In the genomic region with DNA sequence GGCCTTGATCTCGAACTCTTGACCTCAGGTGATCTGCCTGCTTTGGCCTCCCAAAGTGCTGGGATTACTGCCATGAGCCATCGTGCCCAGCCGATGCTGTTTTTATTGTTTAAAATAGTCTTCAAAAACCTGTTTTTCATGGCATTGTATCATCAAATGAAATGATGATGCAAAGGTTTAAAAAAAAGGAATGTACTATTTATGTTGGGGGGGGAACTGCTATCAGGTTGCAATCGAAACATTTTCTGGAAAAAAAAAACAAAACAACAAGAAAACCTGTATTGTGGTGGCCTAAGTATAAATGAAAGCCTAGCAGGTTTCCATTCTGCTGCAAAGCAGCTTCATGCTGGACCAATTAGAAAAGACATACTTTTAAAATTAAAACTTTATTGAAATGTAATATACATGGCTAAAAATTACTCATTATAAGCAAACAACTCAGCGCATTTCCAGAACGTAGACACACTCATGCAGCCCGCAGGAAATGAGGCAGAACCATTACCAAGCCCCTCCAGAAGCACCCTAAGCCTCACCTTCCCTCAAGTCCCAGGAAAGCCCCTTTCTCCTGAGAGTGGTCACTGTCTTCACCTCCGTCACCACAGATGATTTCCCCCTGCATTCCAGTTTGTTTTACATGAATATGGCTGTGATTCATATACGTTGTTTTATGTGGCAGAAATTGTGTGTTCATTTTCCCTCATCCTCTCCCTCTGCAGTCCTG, we compare ENCODE assay signal across 1 cellular context.
TF ChIP-seq lines count a peak whose summit lies in the region.

No MANE protein-coding gene starts in this region.

TF ChIP-seq in GM12878, 131 proteins besides CTCF, POLR2A, EP300 and RAD21 (continued from another document and continues in another):
- TF ChIP-seq, protein P1, sequence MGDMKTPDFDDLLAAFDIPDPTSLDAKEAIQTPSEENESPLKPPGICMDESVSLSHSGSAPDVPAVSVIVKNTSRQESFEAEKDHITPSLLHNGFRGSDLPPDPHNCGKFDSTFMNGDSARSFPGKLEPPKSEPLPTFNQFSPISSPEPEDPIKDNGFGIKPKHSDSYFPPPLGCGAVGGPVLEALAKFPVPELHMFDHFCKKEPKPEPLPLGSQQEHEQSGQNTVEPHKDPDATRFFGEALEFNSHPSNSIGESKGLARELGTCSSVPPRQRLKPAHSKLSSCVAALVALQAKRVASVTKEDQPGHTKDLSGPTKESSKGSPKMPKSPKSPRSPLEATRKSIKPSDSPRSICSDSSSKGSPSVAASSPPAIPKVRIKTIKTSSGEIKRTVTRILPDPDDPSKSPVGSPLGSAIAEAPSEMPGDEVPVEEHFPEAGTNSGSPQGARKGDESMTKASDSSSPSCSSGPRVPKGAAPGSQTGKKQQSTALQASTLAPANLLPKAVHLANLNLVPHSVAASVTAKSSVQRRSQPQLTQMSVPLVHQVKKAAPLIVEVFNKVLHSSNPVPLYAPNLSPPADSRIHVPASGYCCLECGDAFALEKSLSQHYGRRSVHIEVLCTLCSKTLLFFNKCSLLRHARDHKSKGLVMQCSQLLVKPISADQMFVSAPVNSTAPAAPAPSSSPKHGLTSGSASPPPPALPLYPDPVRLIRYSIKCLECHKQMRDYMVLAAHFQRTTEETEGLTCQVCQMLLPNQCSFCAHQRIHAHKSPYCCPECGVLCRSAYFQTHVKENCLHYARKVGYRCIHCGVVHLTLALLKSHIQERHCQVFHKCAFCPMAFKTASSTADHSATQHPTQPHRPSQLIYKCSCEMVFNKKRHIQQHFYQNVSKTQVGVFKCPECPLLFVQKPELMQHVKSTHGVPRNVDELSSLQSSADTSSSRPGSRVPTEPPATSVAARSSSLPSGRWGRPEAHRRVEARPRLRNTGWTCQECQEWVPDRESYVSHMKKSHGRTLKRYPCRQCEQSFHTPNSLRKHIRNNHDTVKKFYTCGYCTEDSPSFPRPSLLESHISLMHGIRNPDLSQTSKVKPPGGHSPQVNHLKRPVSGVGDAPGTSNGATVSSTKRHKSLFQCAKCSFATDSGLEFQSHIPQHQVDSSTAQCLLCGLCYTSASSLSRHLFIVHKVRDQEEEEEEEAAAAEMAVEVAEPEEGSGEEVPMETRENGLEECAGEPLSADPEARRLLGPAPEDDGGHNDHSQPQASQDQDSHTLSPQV (IDR thresholded peaks at IDR 0.05): no peak
- TF ChIP-seq, protein P2, sequence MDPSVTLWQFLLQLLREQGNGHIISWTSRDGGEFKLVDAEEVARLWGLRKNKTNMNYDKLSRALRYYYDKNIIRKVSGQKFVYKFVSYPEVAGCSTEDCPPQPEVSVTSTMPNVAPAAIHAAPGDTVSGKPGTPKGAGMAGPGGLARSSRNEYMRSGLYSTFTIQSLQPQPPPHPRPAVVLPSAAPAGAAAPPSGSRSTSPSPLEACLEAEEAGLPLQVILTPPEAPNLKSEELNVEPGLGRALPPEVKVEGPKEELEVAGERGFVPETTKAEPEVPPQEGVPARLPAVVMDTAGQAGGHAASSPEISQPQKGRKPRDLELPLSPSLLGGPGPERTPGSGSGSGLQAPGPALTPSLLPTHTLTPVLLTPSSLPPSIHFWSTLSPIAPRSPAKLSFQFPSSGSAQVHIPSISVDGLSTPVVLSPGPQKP (IDR thresholded peaks at IDR 0.05; ENCODE audit: low read depth, low read length): no peak
- TF ChIP-seq CEBPB (IDR thresholded peaks at IDR 0.05; ENCODE audit: borderline replicate concordance in 1 of 2, low read depth in 2 of 2, low read length in 2 of 2) (no peak), EGR1 (IDR thresholded peaks at IDR 0.05; ENCODE audit: borderline replicate concordance in 1 of 2, low read depth in 2 of 2, low read length in 2 of 2) (no peak), KLF5 (IDR thresholded peaks at IDR 0.05; ENCODE audit: partially characterized antibody) (no peak), ZSCAN29 (IDR thresholded peaks at IDR 0.05) (no peak), SP1 (IDR thresholded peaks at IDR 0.05; ENCODE audit: low read depth, low read length) (no peak), HCFC1 (IDR thresholded peaks at IDR 0.05; ENCODE audit: low read length) (no peak), SREBF2 (IDR thresholded peaks at IDR 0.05; ENCODE audit: low read length) (no peak), ZNF622 (IDR thresholded peaks at IDR 0.05) (no peak), TCF3 (IDR thresholded peaks at IDR 0.05; ENCODE audit: borderline replicate concordance, insufficient read depth, low read depth, low read length) (no peak), NR2C1 (IDR thresholded peaks at IDR 0.05) (no peak), SUZ12 (IDR thresholded peaks at IDR 0.05; ENCODE audit: unreplicated experiment) (no peak), ZZZ3 (IDR thresholded peaks at IDR 0.05; ENCODE audit: control insufficient read depth, insufficient read length, low read depth) (no peak), RBBP5 (conservative IDR thresholded peaks at IDR 0.05) (no peak), ZNF24 (IDR thresholded peaks at IDR 0.05) (no peak), ZNF207 (IDR thresholded peaks at IDR 0.05; ENCODE audit: borderline replicate concordance) (no peak), KAT2A (conservative IDR thresholded peaks at IDR 0.05; ENCODE audit: control insufficient read depth, low read depth, low read length) (no peak), ASH2L (IDR thresholded peaks at IDR 0.05; ENCODE audit: borderline replicate concordance, low read depth) (no peak), IRF4 (IDR thresholded peaks at IDR 0.05; ENCODE audit: low read depth, low read length) (no peak), MEF2A (IDR thresholded peaks at IDR 0.05; ENCODE audit: insufficient read depth, low read depth, low read length) (no peak), CHD1 (IDR thresholded peaks at IDR 0.05; ENCODE audit: low read depth, low read length) (no peak), BACH1 (IDR thresholded peaks at IDR 0.05; ENCODE audit: borderline replicate concordance) (no peak), NBN (IDR thresholded peaks at IDR 0.05) (peak; percentile 31; the same call in 1 of the 2 replicates), NR2C2 (IDR thresholded peaks at IDR 0.05; ENCODE audit: borderline replicate concordance, control insufficient read depth, insufficient read length, low read depth) (no peak), POLR2AphosphoS5 (IDR thresholded peaks at IDR 0.05; ENCODE audit: low read length) (no peak), TCF12 (IDR thresholded peaks at IDR 0.05; ENCODE audit: low read depth, low read length) (no peak), ZNF384 (IDR thresholded peaks at IDR 0.05; ENCODE audit: borderline replicate concordance, low read depth, low read length) (no peak), RUNX3 (IDR thresholded peaks at IDR 0.05; ENCODE audit: low read length) (peak; percentile 88), GATAD2B (conservative IDR thresholded peaks at IDR 0.05; ENCODE audit: low read depth) (no peak), ATF7 (IDR thresholded peaks at IDR 0.05; ENCODE audit: low read depth) (peak; percentile 48; the same call in 1 of the 2 replicates)
- TF ChIP-seq, protein P3, sequence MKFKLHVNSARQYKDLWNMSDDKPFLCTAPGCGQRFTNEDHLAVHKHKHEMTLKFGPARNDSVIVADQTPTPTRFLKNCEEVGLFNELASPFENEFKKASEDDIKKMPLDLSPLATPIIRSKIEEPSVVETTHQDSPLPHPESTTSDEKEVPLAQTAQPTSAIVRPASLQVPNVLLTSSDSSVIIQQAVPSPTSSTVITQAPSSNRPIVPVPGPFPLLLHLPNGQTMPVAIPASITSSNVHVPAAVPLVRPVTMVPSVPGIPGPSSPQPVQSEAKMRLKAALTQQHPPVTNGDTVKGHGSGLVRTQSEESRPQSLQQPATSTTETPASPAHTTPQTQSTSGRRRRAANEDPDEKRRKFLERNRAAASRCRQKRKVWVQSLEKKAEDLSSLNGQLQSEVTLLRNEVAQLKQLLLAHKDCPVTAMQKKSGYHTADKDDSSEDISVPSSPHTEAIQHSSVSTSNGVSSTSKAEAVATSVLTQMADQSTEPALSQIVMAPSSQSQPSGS (IDR thresholded peaks at IDR 0.05; ENCODE audit: low read length): no peak
- TF ChIP-seq, protein P4, sequence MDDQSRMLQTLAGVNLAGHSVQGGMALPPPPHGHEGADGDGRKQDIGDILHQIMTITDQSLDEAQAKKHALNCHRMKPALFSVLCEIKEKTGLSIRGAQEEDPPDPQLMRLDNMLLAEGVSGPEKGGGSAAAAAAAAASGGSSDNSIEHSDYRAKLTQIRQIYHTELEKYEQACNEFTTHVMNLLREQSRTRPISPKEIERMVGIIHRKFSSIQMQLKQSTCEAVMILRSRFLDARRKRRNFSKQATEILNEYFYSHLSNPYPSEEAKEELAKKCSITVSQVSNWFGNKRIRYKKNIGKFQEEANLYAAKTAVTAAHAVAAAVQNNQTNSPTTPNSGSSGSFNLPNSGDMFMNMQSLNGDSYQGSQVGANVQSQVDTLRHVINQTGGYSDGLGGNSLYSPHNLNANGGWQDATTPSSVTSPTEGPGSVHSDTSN (IDR thresholded peaks at IDR 0.05; ENCODE audit: insufficient replicate concordance, low read depth, low read length): no peak
- TF ChIP-seq, protein P5, sequence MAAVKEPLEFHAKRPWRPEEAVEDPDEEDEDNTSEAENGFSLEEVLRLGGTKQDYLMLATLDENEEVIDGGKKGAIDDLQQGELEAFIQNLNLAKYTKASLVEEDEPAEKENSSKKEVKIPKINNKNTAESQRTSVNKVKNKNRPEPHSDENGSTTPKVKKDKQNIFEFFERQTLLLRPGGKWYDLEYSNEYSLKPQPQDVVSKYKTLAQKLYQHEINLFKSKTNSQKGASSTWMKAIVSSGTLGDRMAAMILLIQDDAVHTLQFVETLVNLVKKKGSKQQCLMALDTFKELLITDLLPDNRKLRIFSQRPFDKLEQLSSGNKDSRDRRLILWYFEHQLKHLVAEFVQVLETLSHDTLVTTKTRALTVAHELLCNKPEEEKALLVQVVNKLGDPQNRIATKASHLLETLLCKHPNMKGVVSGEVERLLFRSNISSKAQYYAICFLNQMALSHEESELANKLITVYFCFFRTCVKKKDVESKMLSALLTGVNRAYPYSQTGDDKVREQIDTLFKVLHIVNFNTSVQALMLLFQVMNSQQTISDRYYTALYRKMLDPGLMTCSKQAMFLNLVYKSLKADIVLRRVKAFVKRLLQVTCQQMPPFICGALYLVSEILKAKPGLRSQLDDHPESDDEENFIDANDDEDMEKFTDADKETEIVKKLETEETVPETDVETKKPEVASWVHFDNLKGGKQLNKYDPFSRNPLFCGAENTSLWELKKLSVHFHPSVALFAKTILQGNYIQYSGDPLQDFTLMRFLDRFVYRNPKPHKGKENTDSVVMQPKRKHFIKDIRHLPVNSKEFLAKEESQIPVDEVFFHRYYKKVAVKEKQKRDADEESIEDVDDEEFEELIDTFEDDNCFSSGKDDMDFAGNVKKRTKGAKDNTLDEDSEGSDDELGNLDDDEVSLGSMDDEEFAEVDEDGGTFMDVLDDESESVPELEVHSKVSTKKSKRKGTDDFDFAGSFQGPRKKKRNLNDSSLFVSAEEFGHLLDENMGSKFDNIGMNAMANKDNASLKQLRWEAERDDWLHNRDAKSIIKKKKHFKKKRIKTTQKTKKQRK (IDR thresholded peaks at IDR 0.05; ENCODE audit: low read depth, low read length): no peak
- TF ChIP-seq, protein P6, sequence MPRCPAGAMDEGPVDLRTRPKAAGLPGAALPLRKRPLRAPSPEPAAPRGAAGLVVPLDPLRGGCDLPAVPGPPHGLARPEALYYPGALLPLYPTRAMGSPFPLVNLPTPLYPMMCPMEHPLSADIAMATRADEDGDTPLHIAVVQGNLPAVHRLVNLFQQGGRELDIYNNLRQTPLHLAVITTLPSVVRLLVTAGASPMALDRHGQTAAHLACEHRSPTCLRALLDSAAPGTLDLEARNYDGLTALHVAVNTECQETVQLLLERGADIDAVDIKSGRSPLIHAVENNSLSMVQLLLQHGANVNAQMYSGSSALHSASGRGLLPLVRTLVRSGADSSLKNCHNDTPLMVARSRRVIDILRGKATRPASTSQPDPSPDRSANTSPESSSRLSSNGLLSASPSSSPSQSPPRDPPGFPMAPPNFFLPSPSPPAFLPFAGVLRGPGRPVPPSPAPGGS (IDR thresholded peaks at IDR 0.05; ENCODE audit: borderline replicate concordance, insufficient read depth, low read depth, low read length, poor library complexity, severe bottlenecking): peak; percentile 49
- TF ChIP-seq, protein P7, sequence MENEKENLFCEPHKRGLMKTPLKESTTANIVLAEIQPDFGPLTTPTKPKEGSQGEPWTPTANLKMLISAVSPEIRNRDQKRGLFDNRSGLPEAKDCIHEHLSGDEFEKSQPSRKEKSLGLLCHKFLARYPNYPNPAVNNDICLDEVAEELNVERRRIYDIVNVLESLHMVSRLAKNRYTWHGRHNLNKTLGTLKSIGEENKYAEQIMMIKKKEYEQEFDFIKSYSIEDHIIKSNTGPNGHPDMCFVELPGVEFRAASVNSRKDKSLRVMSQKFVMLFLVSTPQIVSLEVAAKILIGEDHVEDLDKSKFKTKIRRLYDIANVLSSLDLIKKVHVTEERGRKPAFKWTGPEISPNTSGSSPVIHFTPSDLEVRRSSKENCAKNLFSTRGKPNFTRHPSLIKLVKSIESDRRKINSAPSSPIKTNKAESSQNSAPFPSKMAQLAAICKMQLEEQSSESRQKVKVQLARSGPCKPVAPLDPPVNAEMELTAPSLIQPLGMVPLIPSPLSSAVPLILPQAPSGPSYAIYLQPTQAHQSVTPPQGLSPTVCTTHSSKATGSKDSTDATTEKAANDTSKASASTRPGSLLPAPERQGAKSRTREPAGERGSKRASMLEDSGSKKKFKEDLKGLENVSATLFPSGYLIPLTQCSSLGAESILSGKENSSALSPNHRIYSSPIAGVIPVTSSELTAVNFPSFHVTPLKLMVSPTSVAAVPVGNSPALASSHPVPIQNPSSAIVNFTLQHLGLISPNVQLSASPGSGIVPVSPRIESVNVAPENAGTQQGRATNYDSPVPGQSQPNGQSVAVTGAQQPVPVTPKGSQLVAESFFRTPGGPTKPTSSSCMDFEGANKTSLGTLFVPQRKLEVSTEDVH (IDR thresholded peaks at IDR 0.05; ENCODE audit: low read depth, partially characterized antibody): no peak
- TF ChIP-seq, protein P8, sequence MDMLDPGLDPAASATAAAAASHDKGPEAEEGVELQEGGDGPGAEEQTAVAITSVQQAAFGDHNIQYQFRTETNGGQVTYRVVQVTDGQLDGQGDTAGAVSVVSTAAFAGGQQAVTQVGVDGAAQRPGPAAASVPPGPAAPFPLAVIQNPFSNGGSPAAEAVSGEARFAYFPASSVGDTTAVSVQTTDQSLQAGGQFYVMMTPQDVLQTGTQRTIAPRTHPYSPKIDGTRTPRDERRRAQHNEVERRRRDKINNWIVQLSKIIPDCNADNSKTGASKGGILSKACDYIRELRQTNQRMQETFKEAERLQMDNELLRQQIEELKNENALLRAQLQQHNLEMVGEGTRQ (IDR thresholded peaks at IDR 0.05; ENCODE audit: borderline replicate concordance, low read depth, low read length): no peak
- TF ChIP-seq, protein P9, sequence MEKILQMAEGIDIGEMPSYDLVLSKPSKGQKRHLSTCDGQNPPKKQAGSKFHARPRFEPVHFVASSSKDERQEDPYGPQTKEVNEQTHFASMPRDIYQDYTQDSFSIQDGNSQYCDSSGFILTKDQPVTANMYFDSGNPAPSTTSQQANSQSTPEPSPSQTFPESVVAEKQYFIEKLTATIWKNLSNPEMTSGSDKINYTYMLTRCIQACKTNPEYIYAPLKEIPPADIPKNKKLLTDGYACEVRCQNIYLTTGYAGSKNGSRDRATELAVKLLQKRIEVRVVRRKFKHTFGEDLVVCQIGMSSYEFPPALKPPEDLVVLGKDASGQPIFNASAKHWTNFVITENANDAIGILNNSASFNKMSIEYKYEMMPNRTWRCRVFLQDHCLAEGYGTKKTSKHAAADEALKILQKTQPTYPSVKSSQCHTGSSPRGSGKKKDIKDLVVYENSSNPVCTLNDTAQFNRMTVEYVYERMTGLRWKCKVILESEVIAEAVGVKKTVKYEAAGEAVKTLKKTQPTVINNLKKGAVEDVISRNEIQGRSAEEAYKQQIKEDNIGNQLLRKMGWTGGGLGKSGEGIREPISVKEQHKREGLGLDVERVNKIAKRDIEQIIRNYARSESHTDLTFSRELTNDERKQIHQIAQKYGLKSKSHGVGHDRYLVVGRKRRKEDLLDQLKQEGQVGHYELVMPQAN (conservative IDR thresholded peaks at IDR 0.05): no peak
